9 cellular contexts compared by ENCODE assay signal in genomic region chr3:69791919-69792399, GRCh38. TPM values are rescaled to one million over a fixed set of nuclear protein-coding genes. Genes with fewer than 3 reads are reported as not detected.
DNase-seq lines count a peak whose midpoint lies in the region; ATAC-seq and TF ChIP-seq lines count a peak whose summit lies in the region.
"Had no signal": no experiment of that assay in that cellular context is flagged by ENCODE, and none has a peak within 500 bp of the region (broad histone marks: within the 10 kb centered on the region; RNA-seq: fewer than 3 reads in every experiment).

No MANE protein-coding gene starts in this region.

- CTCF ChIA-PET in BJ (lab: Yijun Ruan, JAX), result interaction anchor here (0.6 to 7.3 kb wide), 22 partner anchors 10 to 654 kb away, joined by 3 to 79 read pairs (median 4); partner anchors contain the start of gene MITF

- H3K36me3 Mint-ChIP-seq in endodermal cell (ENCODE audit: low read depth) (no peaks in the 10 kb centered on the region), nephron (ENCODE audit: low read depth) (peaks cover 9% of the 10 kb centered on the region)
- H3K36me3 Mint-ChIP-seq in stimulated activated effector memory CD8-positive, alpha-beta T cell treated with anti-CD3 and anti-CD28 coated beads, Interleukin-12 subunit alpha, Interleukin-12 subunit beta, amount 100 ng/mL, for 72 hours, result no peaks in the 10 kb centered on the region

- DNase-seq in BJ (ENCODE audit: low read depth) (no peak), NAMALWA (ENCODE audit: low spot score) (peak; percentile 14), endodermal cell (no peak), NCI-H2227 (lab: John Stamatoyannopoulos, UW; ENCODE audit: unreplicated experiment) (no peak), NCI-H1436 treated with DMSO at 0.1 percent for 48 hours (lab: John Stamatoyannopoulos, UW) (no peak)
- DNase-seq in stimulated activated effector memory CD8-positive, alpha-beta T cell treated with anti-CD3 and anti-CD28 coated beads, Interleukin-12 subunit alpha, Interleukin-12 subunit beta, amount 100 ng/mL, for 72 hours (ENCODE audit: low spot score in 2 of 2), result no peak
- DNase-seq: T-helper 9 cell had no signal

- H3K9me3 Mint-ChIP-seq in endodermal cell (peaks cover 4% of the 10 kb centered on the region), nephron (peaks cover 4% of the 10 kb centered on the region)
- H3K9me3 Mint-ChIP-seq in stimulated activated effector memory CD8-positive, alpha-beta T cell treated with anti-CD3 and anti-CD28 coated beads, Interleukin-12 subunit alpha, Interleukin-12 subunit beta, amount 100 ng/mL, for 72 hours, result no peaks in the 10 kb centered on the region

- no peak overlapping the region for H3K27ac ChIP-seq in endodermal cell (ENCODE audit: low read depth, low read length)

- TF ChIP-seq CTCF in BJ (IDR thresholded peaks at IDR 0.05; ENCODE audit: insufficient read depth, low read depth, low read length), result peak; percentile 59
- TF ChIP-seq CTCF in endodermal cell (conservative IDR thresholded peaks at IDR 0.05), result peak; percentile 70
- TF ChIP-seq CTCF in nephron (IDR thresholded peaks at IDR 0.05; ENCODE audit: unreplicated experiment in 3 of 3), result peak; percentile 56 to 66 (median 57)

- WGBS in endodermal cell (ENCODE audit: insufficient coverage in 1 of 2, insufficient read length in 1 of 2), 2 experiments, result 73 to 83% methylated on average over 2 to 3 of the region's 3 CpGs

- no peak for ATAC-seq in stimulated activated effector memory CD8-positive, alpha-beta T cell treated with anti-CD3 and anti-CD28 coated beads, Interleukin-12 subunit alpha, Interleukin-12 subunit beta, amount 100 ng/mL, for 72 hours
- no peak for ATAC-seq in HG02981 (IDR thresholded peaks at IDR 0.05; ENCODE audit: unreplicated experiment)

- H3K4me1 ChIP-seq in endodermal cell (ENCODE audit: control insufficient read depth, insufficient read depth, low read length), result peaks cover 7% of the 10 kb centered on the region

- POLR2A ChIA-PET in BJ (lab: Charles Lee), result no interaction called here

- H3K27ac Mint-ChIP-seq in endodermal cell (no peak overlapping the region), nephron (peak overlapping the region; percentile 15 to 62 (median 30))
- no peak overlapping the region for H3K27ac Mint-ChIP-seq in stimulated activated effector memory CD8-positive, alpha-beta T cell treated with anti-CD3 and anti-CD28 coated beads, Interleukin-12 subunit alpha, Interleukin-12 subunit beta, amount 100 ng/mL, for 72 hours

- H3K9me3 ChIP-seq in endodermal cell (ENCODE audit: control insufficient read depth, low read length), result no peaks in the 10 kb centered on the region

- H3K36me3 ChIP-seq in BJ (ENCODE audit: control insufficient read depth, insufficient read depth, low read length), result no peaks in the 10 kb centered on the region; the same call in 1 of the 2 replicates
- no peaks in the 10 kb centered on the region for H3K36me3 ChIP-seq in endodermal cell (ENCODE audit: control insufficient read depth, insufficient read depth, low read length)

- H3K4me1 Mint-ChIP-seq in endodermal cell (peaks cover 21% of the 10 kb centered on the region), nephron (peaks cover 27% of the 10 kb centered on the region)
- no peaks in the 10 kb centered on the region for H3K4me1 Mint-ChIP-seq in stimulated activated effector memory CD8-positive, alpha-beta T cell treated with anti-CD3 and anti-CD28 coated beads, Interleukin-12 subunit alpha, Interleukin-12 subunit beta, amount 100 ng/mL, for 72 hours

- H3K4me3 ChIP-seq in BJ (ENCODE audit: low read depth, low read length) (no peak overlapping the region), endodermal cell (ENCODE audit: low read length) (no peak overlapping the region)

- no peaks in the 10 kb centered on the region for H3K27me3 ChIP-seq in BJ (ENCODE audit: control insufficient read depth, insufficient read depth, low read length)
- H3K27me3 ChIP-seq in endodermal cell (ENCODE audit: control insufficient read depth, insufficient read depth, low read length, poor library complexity, severe bottlenecking), result no peaks in the 10 kb centered on the region

- no peak overlapping the region for H3K9ac ChIP-seq in endodermal cell (ENCODE audit: extremely low read depth, low read length, poor library complexity, severe bottlenecking)

- H3K27me3 Mint-ChIP-seq in endodermal cell (ENCODE audit: insufficient read depth) (peaks cover 1% of the 10 kb centered on the region), nephron (ENCODE audit: low read depth) (no peaks in the 10 kb centered on the region)

- no peak overlapping the region for H3K4me3 Mint-ChIP-seq in endodermal cell
- H3K4me3 Mint-ChIP-seq in nephron, result no peak overlapping the region
- H3K4me3 Mint-ChIP-seq in stimulated activated effector memory CD8-positive, alpha-beta T cell treated with anti-CD3 and anti-CD28 coated beads, Interleukin-12 subunit alpha, Interleukin-12 subunit beta, amount 100 ng/mL, for 72 hours, result no peak overlapping the region

RNA-seq across cellular contexts. Expression of gene MITF, which starts 52.7 kb away (rescaled TPM):
- polyA plus RNA-seq in BJ (2011; rRNA removed), result 27.9 and 30.9 TPM in 2 replicates
- 49.3 and 114 TPM in 2 replicates for polyA minus RNA-seq in BJ (2011; rRNA and poly(A)+ RNA removed)
- total RNA-seq in endodermal cell, result 1 to 10 TPM; 1.8 to 3.0 TPM
- polyA plus RNA-seq in endodermal cell (2013, experiment 1 of 2), result 2.9 TPM
- polyA plus RNA-seq in endodermal cell (2013, experiment 2 of 2), result 1.8 TPM

Comparison
In these comparisons a context has a peak if more than half of its experiments do, and no peak if none do; other contexts are left out.
1. H3K27ac Mint-ChIP-seq: peak in nephron (3 of 3); none in endodermal cell (single experiment) and stimulated activated effector memory CD8-positive, alpha-beta T cell treated with anti-CD3 and anti-CD28 coated beads, Interleukin-12 subunit alpha, Interleukin-12 subunit beta, amount 100 ng/mL, for 72 hours (single experiment).
2. Peak in every context shown above with its lines, with median percentiles within 50 percentile points of each other: CTCF ChIP-seq.